Comparison of ENCODE assay signal across 1 cellular context in the genomic region with DNA sequence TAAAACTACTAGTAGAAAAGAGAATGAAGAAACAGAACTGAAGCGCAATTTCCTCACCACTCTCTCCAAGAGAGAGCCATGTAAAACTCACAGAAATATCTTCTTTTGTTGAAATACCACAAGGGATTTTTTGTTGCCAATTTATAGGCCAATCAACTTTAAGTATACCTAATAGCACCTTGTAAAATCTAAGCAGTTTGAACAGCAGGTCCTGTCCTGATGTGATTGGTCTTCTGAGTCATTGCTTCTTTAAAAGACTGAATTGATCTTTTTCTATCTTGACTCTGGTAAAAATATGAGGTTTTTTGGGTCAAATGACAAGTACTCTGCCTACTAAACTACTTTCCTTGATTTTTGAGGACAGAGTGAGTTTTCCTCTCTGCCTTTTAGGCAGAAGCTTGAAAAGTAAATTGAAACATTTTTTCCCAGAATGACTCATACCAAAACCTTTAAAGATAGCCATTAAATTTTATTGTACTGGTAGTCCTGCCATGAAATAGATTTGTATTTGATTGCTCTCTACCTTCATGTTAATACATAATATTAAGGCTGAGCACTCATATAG.
TF ChIP-seq lines count a peak whose summit lies in the region.

No MANE protein-coding gene starts in this region.

TF ChIP-seq in IMR-90, 13 proteins besides CTCF, POLR2A, EP300 and RAD21:
- TF ChIP-seq NFE2L2 (IDR thresholded peaks at IDR 0.05; ENCODE audit: low read depth, low read length) (no peak), SMC3 (IDR thresholded peaks at IDR 0.05; ENCODE audit: low read depth, low read length) (no peak), FOS (IDR thresholded peaks at IDR 0.05; ENCODE audit: low read depth, low read length) (no peak), MAZ (IDR thresholded peaks at IDR 0.05; ENCODE audit: borderline replicate concordance, low read depth, low read length) (no peak), RFX5 (IDR thresholded peaks at IDR 0.05; ENCODE audit: low read depth, low read length) (no peak), BHLHE40 (IDR thresholded peaks at IDR 0.05; ENCODE audit: low read depth, low read length) (no peak)
- TF ChIP-seq, protein P1, sequence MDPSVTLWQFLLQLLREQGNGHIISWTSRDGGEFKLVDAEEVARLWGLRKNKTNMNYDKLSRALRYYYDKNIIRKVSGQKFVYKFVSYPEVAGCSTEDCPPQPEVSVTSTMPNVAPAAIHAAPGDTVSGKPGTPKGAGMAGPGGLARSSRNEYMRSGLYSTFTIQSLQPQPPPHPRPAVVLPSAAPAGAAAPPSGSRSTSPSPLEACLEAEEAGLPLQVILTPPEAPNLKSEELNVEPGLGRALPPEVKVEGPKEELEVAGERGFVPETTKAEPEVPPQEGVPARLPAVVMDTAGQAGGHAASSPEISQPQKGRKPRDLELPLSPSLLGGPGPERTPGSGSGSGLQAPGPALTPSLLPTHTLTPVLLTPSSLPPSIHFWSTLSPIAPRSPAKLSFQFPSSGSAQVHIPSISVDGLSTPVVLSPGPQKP (IDR thresholded peaks at IDR 0.05; ENCODE audit: borderline replicate concordance, low read depth, low read length): no peak
- TF ChIP-seq, protein P2, sequence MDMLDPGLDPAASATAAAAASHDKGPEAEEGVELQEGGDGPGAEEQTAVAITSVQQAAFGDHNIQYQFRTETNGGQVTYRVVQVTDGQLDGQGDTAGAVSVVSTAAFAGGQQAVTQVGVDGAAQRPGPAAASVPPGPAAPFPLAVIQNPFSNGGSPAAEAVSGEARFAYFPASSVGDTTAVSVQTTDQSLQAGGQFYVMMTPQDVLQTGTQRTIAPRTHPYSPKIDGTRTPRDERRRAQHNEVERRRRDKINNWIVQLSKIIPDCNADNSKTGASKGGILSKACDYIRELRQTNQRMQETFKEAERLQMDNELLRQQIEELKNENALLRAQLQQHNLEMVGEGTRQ (IDR thresholded peaks at IDR 0.05; ENCODE audit: low read depth, low read length): no peak
TF ChIP-seq in IMR-90: peak in this region for 0.
